Comparison of ENCODE assay signal across 8 cellular contexts in the genomic region with DNA sequence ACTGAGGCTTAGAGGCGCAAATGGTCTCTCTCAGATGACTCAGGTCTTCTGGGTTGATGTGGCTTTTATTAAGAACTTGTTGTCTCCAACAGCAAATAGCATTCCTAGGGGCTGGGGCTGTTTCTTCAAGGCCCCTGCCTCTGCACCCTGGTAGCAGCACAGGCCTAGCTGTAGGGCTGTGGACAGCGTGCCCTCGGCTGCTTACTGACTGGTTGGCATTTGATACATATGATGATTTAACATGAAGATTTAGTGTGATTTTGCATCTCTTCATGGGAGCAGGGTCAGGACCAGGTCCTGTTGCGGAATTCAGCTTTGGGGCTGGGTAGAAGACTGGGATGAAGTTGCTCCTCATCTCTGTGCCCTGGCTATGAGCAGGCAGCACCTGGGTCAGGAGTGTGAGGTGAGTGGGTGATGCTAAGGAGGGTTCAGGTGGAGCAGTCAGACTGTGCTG. TPM values are rescaled to one million over a fixed set of nuclear protein-coding genes. Genes with fewer than 3 reads are reported as not detected.
DNase-seq lines count a peak whose midpoint lies in the region; TF ChIP-seq lines count a peak whose summit lies in the region.

No MANE protein-coding gene starts in this region.

- peaks cover 15% of the 10 kb centered on the region for H3K9me3 Mint-ChIP-seq in activated naive CD8-positive, alpha-beta T cell treated with anti-CD3 and anti-CD28 coated beads for 36 hours
- no peaks in the 10 kb centered on the region for H3K9me3 Mint-ChIP-seq in mesothelial cell of epicardium

- H3K4me1 Mint-ChIP-seq in activated naive CD8-positive, alpha-beta T cell treated with anti-CD3 and anti-CD28 coated beads for 36 hours, result peaks cover 82% of the 10 kb centered on the region
- H3K4me1 Mint-ChIP-seq in mesothelial cell of epicardium, result peaks cover 68% of the 10 kb centered on the region

- TF ChIP-seq CTCF in mesothelial cell of epicardium (IDR thresholded peaks at IDR 0.05; ENCODE audit: unreplicated experiment), result no peak

- H3K27ac Mint-ChIP-seq in activated naive CD8-positive, alpha-beta T cell treated with anti-CD3 and anti-CD28 coated beads for 36 hours, result peak overlapping the region; percentile 97
- peak overlapping the region; percentile 99 for H3K27ac Mint-ChIP-seq in mesothelial cell of epicardium

- DNase-seq in stimulated activated naive CD4-positive, alpha-beta T cell treated with Interleukin-2 at 50 U/mL for 16 hours (lab: John Stamatoyannopoulos, UW), result peak; percentile 29
- no peak for DNase-seq in stimulated activated naive CD4-positive, alpha-beta T cell (lab: John Stamatoyannopoulos, UW)
- peak; percentile 38 for DNase-seq in activated naive CD8-positive, alpha-beta T cell treated with anti-CD3 and anti-CD28 coated beads for 36 hours
- DNase-seq in mesothelial cell of epicardium (ENCODE audit: low spot score in 2 of 2, unreplicated experiment in 2 of 2), result no peak
- no peak for DNase-seq in NCI-H774 (lab: John Stamatoyannopoulos, UW)
- DNase-seq in NCI-H526 treated with DMSO at 0.1 percent for 48 hours (lab: John Stamatoyannopoulos, UW), result no peak
- no peak for DNase-seq in occipital lobe (lab: John Stamatoyannopoulos, UW)
- DNase-seq in anterior cingulate cortex (lab: John Stamatoyannopoulos, UW), result no peak

- peak overlapping the region; percentile 74 for H3K4me3 Mint-ChIP-seq in activated naive CD8-positive, alpha-beta T cell treated with anti-CD3 and anti-CD28 coated beads for 36 hours
- peak overlapping the region; percentile 3 for H3K4me3 Mint-ChIP-seq in mesothelial cell of epicardium

- H3K27me3 Mint-ChIP-seq in activated naive CD8-positive, alpha-beta T cell treated with anti-CD3 and anti-CD28 coated beads for 36 hours, result no peaks in the 10 kb centered on the region
- no peaks in the 10 kb centered on the region for H3K27me3 Mint-ChIP-seq in mesothelial cell of epicardium (ENCODE audit: low read depth)

- H3K36me3 Mint-ChIP-seq in activated naive CD8-positive, alpha-beta T cell treated with anti-CD3 and anti-CD28 coated beads for 36 hours, result peaks cover 28% of the 10 kb centered on the region
- H3K36me3 Mint-ChIP-seq in mesothelial cell of epicardium, result no peaks in the 10 kb centered on the region

RNA-seq across cellular contexts. Expression of a gene that starts 24.3 kb away (rescaled TPM):
- 100 to 1,000 TPM; 295 to 310 TPM for total RNA-seq in activated naive CD8-positive, alpha-beta T cell treated with anti-CD3 and anti-CD28 coated beads for 36 hours
- 131 to 136 TPM (median 134 TPM) in 3 replicates for total RNA-seq in mesothelial cell of epicardium
- 3.0 TPM for total RNA-seq in occipital lobe

RNA-seq across cellular contexts. Expression of a gene that starts 26.2 kb away (rescaled TPM):
- total RNA-seq in activated naive CD8-positive, alpha-beta T cell treated with anti-CD3 and anti-CD28 coated beads for 36 hours, result 100 to 1,000 TPM; 104 to 107 TPM
- total RNA-seq in mesothelial cell of epicardium, result 96.5 to 101 TPM (median 99.8 TPM) in 3 replicates
- total RNA-seq in occipital lobe, result 43.4 TPM

RNA-seq across cellular contexts. Expression of a gene that starts 48.5 kb away (rescaled TPM):
- 1,000 to 10,000 TPM; 1,515 to 1,538 TPM for total RNA-seq in activated naive CD8-positive, alpha-beta T cell treated with anti-CD3 and anti-CD28 coated beads for 36 hours
- total RNA-seq in mesothelial cell of epicardium (1,084 to 1,110 TPM (median 1,094 TPM) in 3 replicates), occipital lobe (1,190 TPM)

RNA-seq across cellular contexts. Expression of a gene that starts 51.6 kb away (rescaled TPM):
- total RNA-seq in activated naive CD8-positive, alpha-beta T cell treated with anti-CD3 and anti-CD28 coated beads for 36 hours, result 10 to 100 TPM; 63.2 to 67.0 TPM
- total RNA-seq in mesothelial cell of epicardium, result 49.7 to 51.9 TPM (median 49.8 TPM) in 3 replicates
- total RNA-seq in occipital lobe, result 12.5 TPM

Comparison
In these comparisons a context has a peak if more than half of its experiments do, and no peak if none do; other contexts are left out.
1. DNase-seq: peak in stimulated activated naive CD4-positive, alpha-beta T cell treated with Interleukin-2 at 50 U/mL for 16 hours (single experiment) and activated naive CD8-positive, alpha-beta T cell treated with anti-CD3 and anti-CD28 coated beads for 36 hours (single experiment); none in stimulated activated naive CD4-positive, alpha-beta T cell (0 of 6), mesothelial cell of epicardium (0 of 2), NCI-H774 (single experiment), NCI-H526 treated with DMSO at 0.1 percent for 48 hours (single experiment), occipital lobe (single experiment) and anterior cingulate cortex (0 of 58).
2. RNA of a gene that starts 24.3 kb away (total RNA-seq): 295 to 310 TPM in activated naive CD8-positive, alpha-beta T cell treated with anti-CD3 and anti-CD28 coated beads for 36 hours and 131 to 136 TPM in mesothelial cell of epicardium; 3.0 TPM in occipital lobe (single experiment); every median in the first group is over 10 times any median in the second.